In genomic region chr21:38918629-38919346, GRCh38 we compare ENCODE assay signal across 24 cellular contexts.
DNase-seq lines count a peak whose midpoint lies in the region; ATAC-seq and TF ChIP-seq lines count a peak whose summit lies in the region.
"Had no signal": no experiment of that assay in that cellular context is flagged by ENCODE, and none has a peak within 500 bp of the region (broad histone marks: within the 10 kb centered on the region; RNA-seq: fewer than 3 reads in every experiment).

No MANE protein-coding gene starts in this region.

- in situ Hi-C loops in IMR-90 (cut with MboI; ENCODE audit: low sequenced_read_pairs), result no loop called here
- in situ Hi-C loops in transverse colon (cut with MboI; ENCODE audit: low pct_ligation_motif_present in 1 of 4, low pct_unique_long_range_greater_than_20kb in 1 of 4, low sequenced_read_pairs in 3 of 4), result no loop called here

- H3K36me3 ChIP-seq in IMR-90 (ENCODE audit: control insufficient read depth, insufficient read depth, low read length) (no peaks in the 10 kb centered on the region), transverse colon (no peaks in the 10 kb centered on the region)
- H3K36me3 ChIP-seq: adrenal gland, upper lobe of left lung had no signal

- no peak overlapping the region for H3K4me3 ChIP-seq in IMR-90 (ENCODE audit: insufficient read depth, low read depth, low read length)
- H3K4me3 ChIP-seq in coronary artery, result no peak overlapping the region
- H3K4me3 ChIP-seq in transverse colon, result no peak overlapping the region
- H3K4me3 ChIP-seq: adrenal gland, K562, skin epidermis, upper lobe of left lung had no signal

- no peaks in the 10 kb centered on the region for H4K20me1 ChIP-seq in IMR-90 (ENCODE audit: insufficient read depth, low read length)

- no peak for TF ChIP-seq EP300 in transverse colon (IDR thresholded peaks at IDR 0.05; ENCODE audit: low read depth)

- H3K27ac ChIP-seq in IMR-90 (ENCODE audit: insufficient read depth, low read length) (no peak overlapping the region), coronary artery (peak overlapping the region; percentile 21 to 47), transverse colon (peak overlapping the region; percentile 45 to 68 (median 48))
- H3K27ac ChIP-seq: epithelial cell of prostate had no signal

- H3K56ac ChIP-seq in IMR-90 (ENCODE audit: extremely low read depth, insufficient read depth, low read length), result no peak overlapping the region

- H3K4ac ChIP-seq in IMR-90 (ENCODE audit: low read depth, low read length), result 0 out of 2 replicates have a peak overlapping the region, but pooled peaks have one; percentile 20

- H2AK9ac ChIP-seq in IMR-90 (replicated peaks; ENCODE audit: low read depth, low read length, poor library complexity), result no peak overlapping the region

- no peaks in the 10 kb centered on the region for H3K27me3 ChIP-seq in IMR-90 (ENCODE audit: control insufficient read depth, insufficient read depth, low read length)
- no peaks in the 10 kb centered on the region for H3K27me3 ChIP-seq in transverse colon
- H3K27me3 ChIP-seq: adrenal gland, upper lobe of left lung had no signal

- H3K4me1 ChIP-seq in IMR-90 (ENCODE audit: control insufficient read depth, insufficient read depth, low read length), result peaks cover 14% of the 10 kb centered on the region
- H3K4me1 ChIP-seq in transverse colon, result peaks cover 23 to 39% (median 33%) of the 10 kb centered on the region in 4 donors

- no peak overlapping the region for H4K5ac ChIP-seq in IMR-90 (ENCODE audit: low read depth, low read length)

- TF ChIP-seq RAD21 in IMR-90 (IDR thresholded peaks at IDR 0.05; ENCODE audit: low read length), result no peak

- H3K14ac ChIP-seq in IMR-90 (replicated peaks; ENCODE audit: low read depth, low read length), result peak overlapping the region; percentile 36; the same call in 1 of the 2 replicates

- H2BK120ac ChIP-seq in IMR-90 (ENCODE audit: low read depth, low read length), result no peak overlapping the region

- no peak overlapping the region for H2BK5ac ChIP-seq in IMR-90 (ENCODE audit: low read depth, low read length, poor library complexity, severe bottlenecking)

- H3K9me1 ChIP-seq in IMR-90 (ENCODE audit: insufficient read depth, low read length), result peaks cover 18% of the 10 kb centered on the region

- ATAC-seq in IMR-90 (ENCODE audit: low read depth), result no peak
- ATAC-seq in GM21515 (IDR thresholded peaks at IDR 0.05; ENCODE audit: unreplicated experiment), result no peak
- ATAC-seq: activated CD8-positive, alpha-beta T cell treated with anti-CD3 and anti-CD28 coated beads for 36 hours; K562; natural killer cell had no signal

- POLR2A ChIA-PET in IMR-90 (lab: Charles Lee; ENCODE audit: unreplicated experiment), result no interaction called here

- no peak overlapping the region for H4K91ac ChIP-seq in IMR-90 (ENCODE audit: insufficient read depth, low read depth, low read length)

- no peak overlapping the region for H2AFZ ChIP-seq in IMR-90 (replicated peaks; ENCODE audit: low read length, poor library complexity)

- intact Hi-C loops in IMR-90 (cut with micrococcal nuclease), result loop anchor here (10.0 kb wide), 1 partner anchor 184 kb away; no protein-coding TSS in a partner anchor
- intact Hi-C loops in transverse colon (cut with DNase I; ENCODE audit: low total_unique reads), result loop anchor here (5.0 kb wide), 1 partner anchor 69 kb away; no protein-coding TSS in a partner anchor

- CTCF ChIA-PET in IMR-90 (lab: Yijun Ruan, JAX), result interaction anchor here (1.4 kb wide), 1 partner anchor 219 kb away, joined by 3 read pairs; no protein-coding TSS in a partner anchor

- H4K8ac ChIP-seq in IMR-90 (ENCODE audit: low read depth in 2 of 2, low read length in 2 of 2), result no peak overlapping the region

- no peak for TF ChIP-seq CTCF in IMR-90 (conservative IDR thresholded peaks at IDR 0.05; ENCODE audit: low read depth, low read length)
- no peak for TF ChIP-seq CTCF in coronary artery (IDR thresholded peaks at IDR 0.05)
- TF ChIP-seq CTCF in transverse colon (IDR thresholded peaks at IDR 0.05), result no peak

- H2BK15ac ChIP-seq in IMR-90 (ENCODE audit: low read depth, low read length), result no peak overlapping the region

- H3K23ac ChIP-seq in IMR-90 (ENCODE audit: low read depth, low read length), result no peak overlapping the region

- no peak overlapping the region for H3K18ac ChIP-seq in IMR-90 (ENCODE audit: low read depth, low read length)

- H2BK20ac ChIP-seq in IMR-90 (ENCODE audit: low read depth, low read length), result no peak overlapping the region; the same call in 1 of the 2 replicates

- H2AK5ac ChIP-seq in IMR-90 (ENCODE audit: low read depth, low read length), result no peak overlapping the region

- no peak overlapping the region for H3K9ac ChIP-seq in IMR-90 (ENCODE audit: low read depth, low read length)
- H3K9ac ChIP-seq: SK-N-SH had no signal

- no peak overlapping the region for H3K4me2 ChIP-seq in IMR-90 (ENCODE audit: low read depth, low read length)
- H3K4me2 ChIP-seq: SK-N-SH had no signal

- H3K9me3 ChIP-seq in IMR-90 (ENCODE audit: control insufficient read depth, insufficient read depth, low read length) (no peaks in the 10 kb centered on the region), transverse colon (no peaks in the 10 kb centered on the region)
- H3K9me3 ChIP-seq: adrenal gland, SK-N-SH, upper lobe of left lung had no signal

- dilution Hi-C loops in IMR-90 (cut with HindIII; ENCODE audit: low sequenced_read_pairs, unreplicated experiment), result no loop called here

- DNase-seq in IMR-90 (no peak), coronary artery (ENCODE audit: low spot score) (peak; percentile 45), mucosa of gallbladder (ENCODE audit: low spot score) (peak; percentile 45), transverse colon (peak; percentile 7), NCI-H2029 treated with DMSO at 0.1 percent for 48 hours (lab: John Stamatoyannopoulos, UW) (no peak), DMS79 treated with DMSO at 0.1 percent for 48 hours (lab: John Stamatoyannopoulos, UW) (no peak), NCI-H2171 treated with DMSO at 0.1 percent for 48 hours (lab: John Stamatoyannopoulos, UW) (no peak)
- DNase-seq: activated CD4-positive, CD25-positive, alpha-beta regulatory T cell; activated CD8-positive, alpha-beta T cell treated with anti-CD3 and anti-CD28 coated beads for 36 hours; foreskin fibroblast; hippocampal formation; natural killer cell; NCI-H1048; NCI-H2029; NCI-H510A; SK-N-SH; stimulated activated naive CD4-positive, alpha-beta T cell treated with Interleukin-2 at 50 U/mL for 16 hours; T1000 had no signal

- H3K79me1 ChIP-seq in IMR-90 (ENCODE audit: low read depth in 1 of 2, low read length in 2 of 2), result no peaks in the 10 kb centered on the region

- BruUV-seq in IMR-90 (replicated peaks; lab: Mats Ljungman, UMichigan), result no TSS peak

- TF ChIP-seq POLR2A in IMR-90 (IDR thresholded peaks at IDR 0.05; ENCODE audit: low read depth, low read length), result no peak
- TF ChIP-seq POLR2A in transverse colon (IDR thresholded peaks at IDR 0.05), result no peak

- no CpG with 5 or more reads among the region's 5 CpGs for WGBS in IMR-90 (ENCODE audit: extremely low coverage in 2 of 2, insufficient read length in 1 of 2), 2 experiments
- WGBS in transverse colon (ENCODE audit: low coverage in 1 of 2), 2 donors, result 46 to 54% methylated on average over 2 to 5 of the region's 5 CpGs

TF ChIP-seq in IMR-90, 13 proteins besides CTCF, POLR2A, EP300 and RAD21:
- TF ChIP-seq SMC3 (IDR thresholded peaks at IDR 0.05; ENCODE audit: low read depth, low read length), result no peak
- no peak for TF ChIP-seq MAZ (IDR thresholded peaks at IDR 0.05; ENCODE audit: borderline replicate concordance, low read depth, low read length)
- TF ChIP-seq NFE2L2 (IDR thresholded peaks at IDR 0.05; ENCODE audit: low read depth, low read length), result no peak
- TF ChIP-seq MXI1 (IDR thresholded peaks at IDR 0.05; ENCODE audit: borderline replicate concordance, low read depth, low read length), result no peak
- TF ChIP-seq FOS (IDR thresholded peaks at IDR 0.05; ENCODE audit: low read depth, low read length), result no peak
- TF ChIP-seq CHD1 (IDR thresholded peaks at IDR 0.05; ENCODE audit: low read depth, low read length), result no peak
- no peak for TF ChIP-seq MAFK (IDR thresholded peaks at IDR 0.05; ENCODE audit: low read depth, low read length)
- TF ChIP-seq CEBPB (IDR thresholded peaks at IDR 0.05; ENCODE audit: low read depth, low read length), result no peak
- no peak for TF ChIP-seq RCOR1 (IDR thresholded peaks at IDR 0.05; ENCODE audit: insufficient replicate concordance, low read length)
- TF ChIP-seq USF2 (IDR thresholded peaks at IDR 0.05; ENCODE audit: low read depth, low read length), result no peak
- TF ChIP-seq ELK1 (IDR thresholded peaks at IDR 0.05; ENCODE audit: borderline replicate concordance, low read depth, low read length), result no peak
- TF ChIP-seq BHLHE40 (IDR thresholded peaks at IDR 0.05; ENCODE audit: low read depth, low read length), result no peak

Comparison
In these comparisons a context has a peak if more than half of its experiments do, and no peak if none do; other contexts are left out.
1. DNase-seq: peak in coronary artery (single experiment), mucosa of gallbladder (single experiment) and transverse colon (single experiment); none in IMR-90 (single experiment), NCI-H2029 treated with DMSO at 0.1 percent for 48 hours (single experiment), DMS79 treated with DMSO at 0.1 percent for 48 hours (single experiment) and NCI-H2171 treated with DMSO at 0.1 percent for 48 hours (single experiment).